29 cellular contexts compared by ENCODE assay signal in genomic region chr2:195639238-195639858, GRCh38.
"Had no signal": no experiment of that assay in that cellular context is flagged by ENCODE, and none has a peak within 500 bp of the region (broad histone marks: within the 10 kb centered on the region; RNA-seq: fewer than 3 reads in every experiment).

No MANE protein-coding gene starts in this region.

- ATAC-seq: natural killer cell; sciatic nerve; stimulated activated naive B cell treated with anti-CD40 and anti-IgM and Interleukin-4, amounts not matched to agents 10 μg/mL and 1 μg/mL and 100 μg/mL, for 72 hours; stimulated activated naive CD8-positive, alpha-beta T cell treated with anti-CD3 and anti-CD28 coated beads, Interleukin-15, Interleukin-2, amounts not matched to agents 100 U/mL and 50 U/mL, for 24 hours had no signal

- H3K36me3 ChIP-seq: left ventricle myocardium inferior, neural progenitor cell, neutrophil, right atrium auricular region, stomach, suprapubic skin, thoracic aorta, tibial artery, upper lobe of right lung had no signal

- H3K4me1 ChIP-seq: left ventricle myocardium inferior, neural progenitor cell, parathyroid adenoma, right atrium auricular region, stomach, suprapubic skin, tibial artery, upper lobe of right lung had no signal

- H3K79me2 ChIP-seq: parathyroid adenoma had no signal

- H3K9ac ChIP-seq: neural progenitor cell, parathyroid adenoma had no signal

- H3K9me3 ChIP-seq: left ventricle myocardium inferior, neutrophil, right atrium auricular region, stomach, suprapubic skin, thoracic aorta, tibial artery, upper lobe of right lung had no signal

- H3K4me2 ChIP-seq: neural progenitor cell had no signal

- FAIRE-seq: islet of Langerhans, kidney, urothelium cell line had no signal

- H3K27ac ChIP-seq: left ventricle myocardium inferior, neural progenitor cell, neutrophil, parathyroid adenoma, right atrium auricular region, skin epidermis, stomach, suprapubic skin, thoracic aorta, tibial artery, upper lobe of right lung had no signal

- DNase-seq: hypothalamus; immature natural killer cell; kidney; left ventricle myocardium inferior; mesendoderm; naive B cell; natural killer cell; nephron progenitor cell; occipital lobe; stimulated activated CD4-positive, alpha-beta T cell treated with anti-CD3 and anti-CD28 coated beads, Interleukin-12 subunit alpha, Interleukin-12 subunit beta, amount 100 ng/mL, for 4 hours; stimulated activated CD4-positive, alpha-beta T cell treated with anti-CD3 and anti-CD28 coated beads, Interleukin-15, amount 100 ng/mL, for 24 hours; stimulated activated CD4-positive, alpha-beta T cell treated with anti-CD3 and anti-CD28 coated beads, Interleukin-2, amount 100 ng/mL, for 24 hours; stimulated activated CD4-positive, alpha-beta T cell treated with anti-CD3 and anti-CD28 coated beads, Interleukin-4, amount 100 ng/mL, for 1 hour; stimulated activated naive B cell treated with anti-CD40 and anti-IgM and Interleukin-4, amounts not matched to agents 10 μg/mL and 1 μg/mL and 100 μg/mL, for 72 hours; stimulated activated naive CD8-positive, alpha-beta T cell treated with anti-CD3 and anti-CD28 coated beads, Interleukin-15, Interleukin-2, amounts not matched to agents 100 U/mL and 50 U/mL, for 24 hours; stomach; tibial artery; upper lobe of right lung had no signal

- H2AFZ ChIP-seq: neural progenitor cell, parathyroid adenoma had no signal

- H3K4me3 ChIP-seq: left ventricle myocardium inferior, lung, neural progenitor cell, right atrium auricular region, skin epidermis, stomach, suprapubic skin, thoracic aorta, tibial artery, upper lobe of right lung had no signal

- H3K27me3 ChIP-seq: neural progenitor cell, neutrophil, right atrium auricular region, stomach, suprapubic skin, tibial artery, upper lobe of right lung had no signal
